8 cellular contexts compared by ENCODE assay signal in genomic region chr6:18323935-18324707, GRCh38. TPM values are rescaled to one million over a fixed set of nuclear protein-coding genes. Genes with fewer than 3 reads are reported as not detected.
DNase-seq lines count a peak whose midpoint lies in the region; TF ChIP-seq lines count a peak whose summit lies in the region.

No MANE protein-coding gene starts in this region.

- no peak overlapping the region for H3K4me3 Mint-ChIP-seq in neural crest cell

- in situ Hi-C loops in GM23248 (cut with MboI): no loop called here

- H3K9me2 ChIP-seq in GM23248 (ENCODE audit: insufficient read depth): no peaks in the 10 kb centered on the region

- H3K4me1 ChIP-seq in GM23248 (ENCODE audit: insufficient read depth): no peaks in the 10 kb centered on the region
- H3K4me1 ChIP-seq in fibroblast of lung (ENCODE audit: control insufficient read depth, extremely low read depth, insufficient read depth, low read length): no peaks in the 10 kb centered on the region

- H3K36me3 ChIP-seq in GM23248 (ENCODE audit: low read depth) (no peaks in the 10 kb centered on the region), fibroblast of lung (ENCODE audit: control insufficient read depth, insufficient read depth, low read length) (no peaks in the 10 kb centered on the region)

- DNase-seq in EH (ENCODE audit: low read depth) (peak; percentile 67), GM23248 (peak; percentile 72), NCI-H1105 treated with DMSO at 0.1 percent for 48 hours (lab: John Stamatoyannopoulos, UW) (peak; percentile 71), SKM-1 treated with dmso at 0.1 percent for 144 hours (lab: John Stamatoyannopoulos, UW; ENCODE audit: unreplicated experiment) (peak; percentile 34), fibroblast of lung (ENCODE audit: low read depth in 2 of 2) (peak; percentile 35 to 68), neural crest cell (ENCODE audit: low read depth, low spot score) (peak; percentile 4)
- DNase-seq in activated effector memory CD4-positive, alpha-beta T cell treated with Interleukin-2 at 50 U/mL for 16 hours: no peak
- DNase-seq in activated CD4-positive, alpha-beta T cell treated with anti-CD3 and anti-CD28 coated beads, Interleukin-2, amount 50 U/mL, for 48 hours: no peak

- no peak overlapping the region for H3K4me3 ChIP-seq in GM23248
- H3K4me3 ChIP-seq in fibroblast of lung (replicated peaks in 1 of 4; ENCODE audit: control extremely low read depth in 1 of 4, insufficient read depth in 1 of 4, low read depth in 3 of 4, low read length in 4 of 4): no peak overlapping the region

- H3K27me3 ChIP-seq in GM23248 (replicated peaks; ENCODE audit: insufficient read depth) (no peaks in the 10 kb centered on the region), fibroblast of lung (ENCODE audit: control insufficient read depth, insufficient read depth, low read length) (no peaks in the 10 kb centered on the region)

- peaks cover 6% of the 10 kb centered on the region for H3K4me1 Mint-ChIP-seq in neural crest cell

- H3F3A ChIP-seq in GM23248 (ENCODE audit: insufficient read depth): no peaks in the 10 kb centered on the region

- H3K9me3 ChIP-seq in GM23248 (ENCODE audit: low read depth): no peaks in the 10 kb centered on the region
- H3K9me3 ChIP-seq in fibroblast of lung (ENCODE audit: control insufficient read depth, insufficient read depth, low read depth, low read length): no peaks in the 10 kb centered on the region

- no peaks in the 10 kb centered on the region for H3K9me3 Mint-ChIP-seq in neural crest cell

- H4K20me1 ChIP-seq in GM23248 (ENCODE audit: insufficient read depth) (no peaks in the 10 kb centered on the region), fibroblast of lung (ENCODE audit: control insufficient read depth, extremely low read depth, insufficient read depth, low read length) (no peaks in the 10 kb centered on the region)

- H3K36me3 Mint-ChIP-seq in neural crest cell (ENCODE audit: low read depth): no peaks in the 10 kb centered on the region

- H3K79me2 ChIP-seq in GM23248 (ENCODE audit: insufficient read depth) (no peaks in the 10 kb centered on the region), fibroblast of lung (ENCODE audit: control insufficient read depth, insufficient read depth, low read length) (no peaks in the 10 kb centered on the region)

- WGBS in GM23248 (ENCODE audit: low coverage in 1 of 2, low lambda C conversion rate in 2 of 2, missing lambda C conversion rate in 2 of 2), 2 experiments: 33 to 34% methylated on average over 8 of the region's 8 CpGs

- no peak overlapping the region for H3K27ac Mint-ChIP-seq in neural crest cell (ENCODE audit: unreplicated experiment)

- H2AFZ ChIP-seq in GM23248: no peak overlapping the region
- H2AFZ ChIP-seq in fibroblast of lung (ENCODE audit: low read length): no peak overlapping the region

- TF ChIP-seq CTCF in fibroblast of lung (conservative IDR thresholded peaks at IDR 0.05 in 1 of 2, IDR thresholded peaks at IDR 0.05 in 1 of 2; ENCODE audit: low read depth in 1 of 2, low read length in 2 of 2) (peak; percentile 63 to 70), neural crest cell (conservative IDR thresholded peaks at IDR 0.05) (peak; percentile 88)

- H3K9ac ChIP-seq in GM23248 (no peak overlapping the region), fibroblast of lung (ENCODE audit: insufficient read depth, low read length) (no peak overlapping the region)

- H3K4me2 ChIP-seq in GM23248 (ENCODE audit: unreplicated experiment) (no peak overlapping the region), fibroblast of lung (ENCODE audit: extremely low read depth, insufficient read depth, low read length) (no peak overlapping the region)

- no peaks in the 10 kb centered on the region for H3K27me3 Mint-ChIP-seq in neural crest cell (ENCODE audit: low read depth)

- H3K27ac ChIP-seq in GM23248 (no peak overlapping the region), fibroblast of lung (ENCODE audit: insufficient read depth, low read length) (no peak overlapping the region)

RNA-seq across cellular contexts. Expression of gene DEK, which starts 59.8 kb away (rescaled TPM):
- 90.3 and 101 TPM in 2 replicates for total RNA-seq in GM23248 (2014; rRNA removed; shearing (Covaris generic))
- polyA plus RNA-seq in GM23248 (2016; fragmentation: Nextera tagmentation; extraction: Ambion mirVana) (108 and 116 TPM in 2 replicates), fibroblast of lung (108 TPM in 2 replicates)
- total RNA-seq in fibroblast of lung (148 and 154 TPM in 2 replicates), neural crest cell (207 and 221 TPM in 2 replicates)
- polyA plus RNA-seq in fibroblast of lung (2012): 113 and 122 TPM in 2 replicates
- polyA minus RNA-seq in fibroblast of lung (ENCODE audit: low replicate concordance): 1.4 and 1.7 TPM in 2 replicates

Comparison
In these comparisons a context has a peak if more than half of its experiments do, and no peak if none do; other contexts are left out.
1. DNase-seq: peak in EH (single experiment), GM23248 (single experiment), NCI-H1105 treated with DMSO at 0.1 percent for 48 hours (single experiment), SKM-1 treated with dmso at 0.1 percent for 144 hours (single experiment), fibroblast of lung (2 of 2) and neural crest cell (single experiment); none in activated effector memory CD4-positive, alpha-beta T cell treated with Interleukin-2 at 50 U/mL for 16 hours (single experiment) and activated CD4-positive, alpha-beta T cell treated with anti-CD3 and anti-CD28 coated beads, Interleukin-2, amount 50 U/mL, for 48 hours (0 of 2).